ENCODE assay signal across 9 cellular contexts in the genomic region with DNA sequence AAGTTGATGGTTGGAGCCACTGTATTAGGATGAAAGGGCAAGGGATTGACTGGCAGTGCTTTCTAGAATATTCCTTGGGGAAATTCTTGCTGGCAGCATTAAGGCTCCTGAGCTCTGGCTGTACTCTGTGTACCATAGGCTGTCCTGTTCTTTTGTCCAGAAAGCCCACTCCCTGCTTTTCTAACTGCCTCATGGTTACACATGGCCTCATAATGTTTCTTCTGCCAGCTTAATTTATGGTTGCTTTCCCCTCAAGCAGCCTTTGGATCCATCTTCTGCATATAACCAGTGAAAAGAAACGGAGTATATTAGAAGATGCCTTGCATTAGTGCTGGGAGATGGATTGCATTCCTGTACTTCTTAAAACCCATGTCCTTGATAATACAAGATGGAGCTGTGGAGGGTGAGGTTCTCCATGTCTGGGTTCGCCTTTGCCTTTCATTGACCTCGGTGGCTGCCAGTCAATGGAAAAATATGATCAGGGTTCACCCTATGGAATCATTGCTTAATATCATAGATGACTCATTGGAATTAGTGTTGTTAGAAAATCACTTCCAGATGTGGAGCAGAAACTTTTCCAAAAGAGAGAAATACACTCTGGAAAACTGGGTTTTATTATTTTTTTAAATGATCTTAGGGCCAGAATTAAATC. TPM values are rescaled to one million over a fixed set of nuclear protein-coding genes. Genes with fewer than 3 reads are reported as not detected.
DNase-seq lines count a peak whose midpoint lies in the region; ATAC-seq and TF ChIP-seq lines count a peak whose summit lies in the region.
"Had no signal": no experiment of that assay in that cellular context is flagged by ENCODE, and none has a peak within 500 bp of the region (broad histone marks: within the 10 kb centered on the region; RNA-seq: fewer than 3 reads in every experiment).

No MANE protein-coding gene starts in this region.

- H3K4me3 Mint-ChIP-seq in activated naive CD8-positive, alpha-beta T cell treated with anti-CD3 and anti-CD28 coated beads, Interleukin-2, amount 50 U/mL, for 24 hours: no peak overlapping the region
- H3K4me3 Mint-ChIP-seq in stimulated activated naive B cell treated with anti-CD40 and anti-IgM and Interleukin-4, amounts not matched to agents 10 μg/mL and 1 μg/mL and 100 μg/mL, for 72 hours: no peak overlapping the region
- H3K4me3 Mint-ChIP-seq in activated CD8-positive, alpha-beta memory T cell treated with anti-CD3 and anti-CD28 coated beads, Interleukin-2, amount 10 ng/mL, durations not matched to agents 7 days and 5 days: no peak overlapping the region

- H3K36me3 Mint-ChIP-seq in activated naive CD8-positive, alpha-beta T cell treated with anti-CD3 and anti-CD28 coated beads, Interleukin-2, amount 50 U/mL, for 24 hours (ENCODE audit: low read depth): peaks cover 2% of the 10 kb centered on the region
- H3K36me3 Mint-ChIP-seq in stimulated activated naive B cell treated with anti-CD40 and anti-IgM and Interleukin-4, amounts not matched to agents 10 μg/mL and 1 μg/mL and 100 μg/mL, for 72 hours: peaks cover 5 to 8% of the 10 kb centered on the region in 2 donors
- peaks cover 1% of the 10 kb centered on the region for H3K36me3 Mint-ChIP-seq in activated CD8-positive, alpha-beta memory T cell treated with anti-CD3 and anti-CD28 coated beads, Interleukin-2, amount 10 ng/mL, durations not matched to agents 7 days and 5 days

- no peak for DNase-seq in HCT116 (ENCODE audit: low read depth, low spot score)
- no peak for DNase-seq in activated naive CD8-positive, alpha-beta T cell treated with anti-CD3 and anti-CD28 coated beads, Interleukin-2, amount 50 U/mL, for 24 hours
- peak in 1 of 2 donors; percentile 71 for DNase-seq in cardiac muscle cell (ENCODE audit: low read depth in 1 of 2, low spot score in 1 of 2)
- DNase-seq in stimulated activated naive B cell treated with anti-CD40 and anti-IgM and Interleukin-4, amounts not matched to agents 10 μg/mL and 1 μg/mL and 100 μg/mL, for 72 hours: no peak
- DNase-seq in activated CD8-positive, alpha-beta memory T cell treated with anti-CD3 and anti-CD28 coated beads, Interleukin-2, amount 10 ng/mL, durations not matched to agents 7 days and 5 days: no peak
- DNase-seq in RPMI8226: no peak

- H3K4me3 ChIP-seq in HCT116 (replicated peaks in 1 of 2; ENCODE audit: low read depth in 1 of 2, low read length in 2 of 2) (no peak overlapping the region), cardiac muscle cell (no peak overlapping the region)

- no peak for TF ChIP-seq POLR2A in HCT116 (IDR thresholded peaks at IDR 0.05; ENCODE audit: borderline replicate concordance, extremely low read depth, insufficient read depth, insufficient read length)

- CTCF ChIA-PET in HCT116 (lab: Charles Lee): no interaction called here
- CTCF ChIA-PET in activated CD8-positive, alpha-beta memory T cell treated with anti-CD3 and anti-CD28 coated beads, Interleukin-2, amount 10 ng/mL, durations not matched to agents 7 days and 5 days (lab: Charles Lee): no interaction called here

- no peaks in the 10 kb centered on the region for H3K27me3 Mint-ChIP-seq in activated naive CD8-positive, alpha-beta T cell treated with anti-CD3 and anti-CD28 coated beads, Interleukin-2, amount 50 U/mL, for 24 hours
- H3K27me3 Mint-ChIP-seq in stimulated activated naive B cell treated with anti-CD40 and anti-IgM and Interleukin-4, amounts not matched to agents 10 μg/mL and 1 μg/mL and 100 μg/mL, for 72 hours: no peaks in the 10 kb centered on the region
- H3K27me3 Mint-ChIP-seq in activated CD8-positive, alpha-beta memory T cell treated with anti-CD3 and anti-CD28 coated beads, Interleukin-2, amount 10 ng/mL, durations not matched to agents 7 days and 5 days: no peaks in the 10 kb centered on the region

- TF ChIP-seq CTCF in HCT116 (IDR thresholded peaks at IDR 0.05 in 2 of 3, conservative IDR thresholded peaks at IDR 0.05 in 1 of 3; ENCODE audit: borderline replicate concordance in 1 of 3, insufficient read depth in 1 of 3, low read depth in 2 of 3, low read length in 2 of 3): no peak
- TF ChIP-seq CTCF in cardiac muscle cell (IDR thresholded peaks at IDR 0.05; ENCODE audit: low read depth, low read length): no peak

- no peak overlapping the region for H2AFZ ChIP-seq in HCT116 (ENCODE audit: low read depth, low read length, poor library complexity, severe bottlenecking)

- H3K27ac ChIP-seq in HCT116 (ENCODE audit: low read depth, low read length): no peak overlapping the region
- peak overlapping the region; percentile 34 for H3K27ac ChIP-seq in cardiac muscle cell

- no peaks in the 10 kb centered on the region for H3K79me2 ChIP-seq in HCT116 (ENCODE audit: insufficient read depth, low read length)

- no peak for ATAC-seq in HCT116
- ATAC-seq in activated naive CD8-positive, alpha-beta T cell treated with anti-CD3 and anti-CD28 coated beads, Interleukin-2, amount 50 U/mL, for 24 hours: no peak
- no peak for ATAC-seq in stimulated activated naive B cell treated with anti-CD40 and anti-IgM and Interleukin-4, amounts not matched to agents 10 μg/mL and 1 μg/mL and 100 μg/mL, for 72 hours (replicated peaks)
- ATAC-seq in activated CD8-positive, alpha-beta memory T cell treated with anti-CD3 and anti-CD28 coated beads, Interleukin-2, amount 10 ng/mL, durations not matched to agents 7 days and 5 days: no peak
- ATAC-seq in GM19395 (IDR thresholded peaks at IDR 0.05; ENCODE audit: unreplicated experiment): no peak
- ATAC-seq in GM21576 (IDR thresholded peaks at IDR 0.05; ENCODE audit: unreplicated experiment): no peak
- ATAC-seq: activated CD4-positive, CD25-positive, alpha-beta regulatory T cell treated with anti-CD3 and anti-CD28 coated beads, Interleukin-2, amount 50 U/mL, for 24 hours had no signal

- H3K9me3 ChIP-seq in HCT116 (ENCODE audit: control insufficient read depth in 1 of 2, insufficient read depth in 1 of 2, low read depth in 1 of 2, low read length in 2 of 2): no peaks in the 10 kb centered on the region
- H3K9me3 ChIP-seq in cardiac muscle cell (ENCODE audit: low read depth): no peaks in the 10 kb centered on the region

- peaks cover 77% of the 10 kb centered on the region for H3K4me1 Mint-ChIP-seq in activated naive CD8-positive, alpha-beta T cell treated with anti-CD3 and anti-CD28 coated beads, Interleukin-2, amount 50 U/mL, for 24 hours
- peaks cover 25 to 54% of the 10 kb centered on the region in 2 donors for H3K4me1 Mint-ChIP-seq in stimulated activated naive B cell treated with anti-CD40 and anti-IgM and Interleukin-4, amounts not matched to agents 10 μg/mL and 1 μg/mL and 100 μg/mL, for 72 hours
- H3K4me1 Mint-ChIP-seq in activated CD8-positive, alpha-beta memory T cell treated with anti-CD3 and anti-CD28 coated beads, Interleukin-2, amount 10 ng/mL, durations not matched to agents 7 days and 5 days: peaks cover 50% of the 10 kb centered on the region

- no TSS peak for BruUV-seq in HCT116 (replicated peaks; lab: Mats Ljungman, UMichigan)

- H3K9me2 ChIP-seq in HCT116 (ENCODE audit: insufficient read depth): no peaks in the 10 kb centered on the region

- no peaks in the 10 kb centered on the region for H4K20me1 ChIP-seq in HCT116 (ENCODE audit: insufficient read depth)

- RAD21 ChIA-PET in HCT116 (lab: Charles Lee; ENCODE audit: low non-redundant PET in 1 of 2, low total read pairs in 2 of 2, uncharacterized antibody in 2 of 2, unreplicated experiment in 2 of 2): no interaction called here

- H3K36me3 ChIP-seq in HCT116 (ENCODE audit: control insufficient read depth in 1 of 2, insufficient read depth in 2 of 2, low read length in 2 of 2) (no peaks in the 10 kb centered on the region), cardiac muscle cell (no peaks in the 10 kb centered on the region)

- POLR2A ChIA-PET in HCT116 (lab: Charles Lee): no interaction called here

- TF ChIP-seq RAD21 in HCT116 (IDR thresholded peaks at IDR 0.05; ENCODE audit: low read depth): no peak

- H3K27ac Mint-ChIP-seq in activated naive CD8-positive, alpha-beta T cell treated with anti-CD3 and anti-CD28 coated beads, Interleukin-2, amount 50 U/mL, for 24 hours: peak overlapping the region; percentile 86
- H3K27ac Mint-ChIP-seq in stimulated activated naive B cell treated with anti-CD40 and anti-IgM and Interleukin-4, amounts not matched to agents 10 μg/mL and 1 μg/mL and 100 μg/mL, for 72 hours: peak overlapping the region; percentile 31
- no peak overlapping the region for H3K27ac Mint-ChIP-seq in activated CD8-positive, alpha-beta memory T cell treated with anti-CD3 and anti-CD28 coated beads, Interleukin-2, amount 10 ng/mL, durations not matched to agents 7 days and 5 days

- peaks cover 2 to 12% of the 10 kb centered on the region in 2 experiments; a peak in 3 of 4 replicates for H3K4me1 ChIP-seq in HCT116 (ENCODE audit: control insufficient read depth in 1 of 2, insufficient read depth in 2 of 2, low read length in 2 of 2)
- peaks cover 21% of the 10 kb centered on the region for H3K4me1 ChIP-seq in cardiac muscle cell (ENCODE audit: low read depth)

- peak overlapping the region; percentile 19 for H3K4me2 ChIP-seq in HCT116 (ENCODE audit: low read length)

- intact Hi-C loops in HCT116 (cut with micrococcal nuclease): no loop called here

- H3K27me3 ChIP-seq in HCT116 (ENCODE audit: insufficient read depth, low read length) (no peaks in the 10 kb centered on the region), cardiac muscle cell (no peaks in the 10 kb centered on the region)

- no peak overlapping the region for H3K9ac ChIP-seq in HCT116 (ENCODE audit: low read length)

- H3K9me3 Mint-ChIP-seq in activated naive CD8-positive, alpha-beta T cell treated with anti-CD3 and anti-CD28 coated beads, Interleukin-2, amount 50 U/mL, for 24 hours: no peaks in the 10 kb centered on the region
- H3K9me3 Mint-ChIP-seq in stimulated activated naive B cell treated with anti-CD40 and anti-IgM and Interleukin-4, amounts not matched to agents 10 μg/mL and 1 μg/mL and 100 μg/mL, for 72 hours: no peaks in the 10 kb centered on the region
- no peaks in the 10 kb centered on the region for H3K9me3 Mint-ChIP-seq in activated CD8-positive, alpha-beta memory T cell treated with anti-CD3 and anti-CD28 coated beads, Interleukin-2, amount 10 ng/mL, durations not matched to agents 7 days and 5 days (ENCODE audit: low read depth)

TF ChIP-seq in HCT116, 20 proteins besides CTCF, POLR2A, EP300 and RAD21:
- TF ChIP-seq CBX3 (IDR thresholded peaks at IDR 0.05; ENCODE audit: low read depth) (no peak), YY1 (IDR thresholded peaks at IDR 0.05; ENCODE audit: extremely low read depth, insufficient replicate concordance, low read depth, low read length) (no peak)

RNA-seq across cellular contexts. Expression of gene DOCK11, which starts 24.7 kb away (rescaled TPM):
- total RNA-seq in HCT116 (2021; ENCODE audit: unreplicated experiment): 0.59 TPM
- polyA plus RNA-seq in HCT116 (2012): 0.02 and 0.31 TPM in 2 replicates
- 11.0 and 11.2 TPM in 2 replicates for total RNA-seq in cardiac muscle cell
- polyA plus RNA-seq in cardiac muscle cell: 12.5 and 13.6 TPM in 2 replicates
- 10 to 100 TPM; 57.1 to 63.1 TPM for total RNA-seq in activated CD8-positive, alpha-beta memory T cell treated with anti-CD3 and anti-CD28 coated beads, Interleukin-2, amount 10 ng/mL, durations not matched to agents 7 days and 5 days
